ENCODE assay signal across 11 cellular contexts in genomic region chr16:50334106-50334975, GRCh38. TPM values are rescaled to one million over a fixed set of nuclear protein-coding genes. Genes with fewer than 3 reads are reported as not detected.
DNase-seq lines count a peak whose midpoint lies in the region; ATAC-seq, FAIRE-seq and TF ChIP-seq lines count a peak whose summit lies in the region.
"Had no signal": no experiment of that assay in that cellular context is flagged by ENCODE, and none has a peak within 500 bp of the region (broad histone marks: within the 10 kb centered on the region; RNA-seq: fewer than 3 reads in every experiment).

No MANE protein-coding gene starts in this region.

- H3K56ac ChIP-seq in H1 (replicated peaks; ENCODE audit: insufficient read length, low read depth, low read length), result no peak overlapping the region

- CTCF ChIA-PET in CD8-positive, alpha-beta T cell (lab: Charles Lee), result no interaction called here
- CTCF ChIA-PET in H1 (lab: Charles Lee; ENCODE audit: partially characterized antibody), result no interaction called here

- no peak overlapping the region for H3K4me2 ChIP-seq in H1 (ENCODE audit: insufficient read depth in 1 of 2, low read depth in 2 of 2, low read length in 2 of 2)

- 0 out of 2 replicates have a peak overlapping the region, but pooled peaks have one; percentile 71 for H2BK5ac ChIP-seq in H1 (ENCODE audit: low read depth, low read length)

- H3K79me1 ChIP-seq in H1 (ENCODE audit: low read depth, low read length), result no peaks in the 10 kb centered on the region

- H3K4me3 Mint-ChIP-seq in CD8-positive, alpha-beta T cell, result no peak overlapping the region

- peak overlapping the region; percentile 99 for H3K27ac Mint-ChIP-seq in CD8-positive, alpha-beta T cell

- H3K36me3 Mint-ChIP-seq in CD8-positive, alpha-beta T cell, result peaks cover 77% of the 10 kb centered on the region

- H3K36me3 ChIP-seq in CD8-positive, alpha-beta T cell (ENCODE audit: insufficient read depth, low read length), result peaks cover 5% of the 10 kb centered on the region
- H3K36me3 ChIP-seq in H1 (ENCODE audit: control insufficient read depth in 2 of 4, insufficient read depth in 4 of 4, low read length in 3 of 4) (peaks cover 4 to 38% (median 15%) of the 10 kb centered on the region in 4 experiments), pancreas (peaks cover 0 to 13% (median 6%) of the 10 kb centered on the region in 3 donors)

- peaks cover 1 to 5% of the 10 kb centered on the region in 2 experiments for H4K20me1 ChIP-seq in H1 (replicated peaks in 1 of 2; ENCODE audit: control insufficient read depth in 1 of 2, insufficient read depth in 2 of 2, low read length in 2 of 2)

- no peak for FAIRE-seq in H1 (lab: Jason Lieb, UNC)
- no peak for FAIRE-seq in pancreas (lab: Jason Lieb, UNC)

- no peak overlapping the region for H2AFZ ChIP-seq in H1 (ENCODE audit: low read length)

- intact Hi-C loops in CD8-positive, alpha-beta T cell (cut with DNase I, micrococcal nuclease), result no loop called here
- intact Hi-C loops in pancreas (cut with DNase I), result no loop called here

- no peak overlapping the region for H2BK120ac ChIP-seq in H1 (replicated peaks; ENCODE audit: low read depth, low read length)

- H2BK15ac ChIP-seq in H1 (ENCODE audit: low read length), result no peak overlapping the region

- no peak for ATAC-seq in CD8-positive, alpha-beta T cell
- peak in 3 of 4 donors; percentile 15 to 59 (median 31) for ATAC-seq in pancreas
- no peak for ATAC-seq in HG02973 (IDR thresholded peaks at IDR 0.05; ENCODE audit: unreplicated experiment)
- no peak for ATAC-seq in HG02938 (IDR thresholded peaks at IDR 0.05; ENCODE audit: unreplicated experiment)
- ATAC-seq: gastrocnemius medialis had no signal

- H2AK5ac ChIP-seq in H1 (ENCODE audit: low read depth, low read length), result no peak overlapping the region

- DNase-seq in CD8-positive, alpha-beta T cell, result no peak
- DNase-seq in NCI-H2171 treated with DMSO at 0.1 percent for 48 hours (lab: John Stamatoyannopoulos, UW) (peak; percentile 85), H1 (ENCODE audit: low read depth in 1 of 2, low spot score in 2 of 2) (no peak), pancreas (no peak), NCI-H1417 treated with DMSO at 0.1 percent for 48 hours (lab: John Stamatoyannopoulos, UW) (no peak)
- DNase-seq: activated CD4-positive, CD25-positive, alpha-beta regulatory T cell; effector CD4-positive, alpha-beta T cell; NCI-H2227 treated with DMSO at 0.1 percent for 48 hours had no signal

- H3K18ac ChIP-seq in H1 (ENCODE audit: extremely low read depth, low read length), result no peak overlapping the region

- H3K27ac ChIP-seq in CD8-positive, alpha-beta T cell (ENCODE audit: low read depth, low read length), result peak overlapping the region; percentile 13
- H3K27ac ChIP-seq in H1 (ENCODE audit: low read depth, low read length) (no peak overlapping the region; the same call in 1 of the 2 replicates), pancreas (no peak overlapping the region)
- H3K27ac ChIP-seq: gastrocnemius medialis had no signal

- no peak overlapping the region for H2BK20ac ChIP-seq in H1 (ENCODE audit: low read length)

- POLR2A ChIA-PET in CD8-positive, alpha-beta T cell (lab: Charles Lee), result no interaction called here
- POLR2A ChIA-PET in H1 (lab: Charles Lee; ENCODE audit: partially characterized antibody), result no interaction called here

- TF ChIP-seq RAD21 in H1 (IDR thresholded peaks at IDR 0.05 in 1 of 2, conservative IDR thresholded peaks at IDR 0.05 in 1 of 2; ENCODE audit: low read depth in 2 of 2, low read length in 2 of 2), result no peak

- 91% methylated on average over 14 of the region's 14 CpGs; no CpG with 5 or more reads in 1 of the 2 experiments for WGBS in H1 (ENCODE audit: extremely low coverage in 1 of 2, insufficient coverage in 1 of 2, insufficient read length in 1 of 2, insufficient replicate concordance in 2 of 2, low coverage in 1 of 2, low lambda C conversion rate in 2 of 2, missing lambda C conversion rate in 1 of 2), 2 experiments
- 83 to 85% methylated on average over 14 of the region's 14 CpGs for WGBS in pancreas, 2 donors

- H3K4me1 ChIP-seq in CD8-positive, alpha-beta T cell (ENCODE audit: insufficient read depth, low read length), result peaks cover 21% of the 10 kb centered on the region
- H3K4me1 ChIP-seq in H1 (replicated peaks in 1 of 4; ENCODE audit: control insufficient read depth in 3 of 4, insufficient read depth in 4 of 4, low read length in 3 of 4) (no peaks in the 10 kb centered on the region), pancreas (no peaks in the 10 kb centered on the region)
- H3K4me1 ChIP-seq: gastrocnemius medialis had no signal

- no peak overlapping the region for H4K5ac ChIP-seq in H1 (ENCODE audit: insufficient read length, low read depth, low read length)

- H4K8ac ChIP-seq in H1 (ENCODE audit: extremely low read depth, insufficient read depth, low read length), result peak overlapping the region; percentile 86; the same call in 1 of the 2 replicates

- no peaks in the 10 kb centered on the region for H3K23me2 ChIP-seq in H1 (ENCODE audit: low read depth, low read length)

- no peak overlapping the region for H3K14ac ChIP-seq in H1 (ENCODE audit: insufficient read length)

- H2BK12ac ChIP-seq in H1 (ENCODE audit: low read depth, low read length), result no peak overlapping the region

- no peak for TF ChIP-seq CTCF in CD8-positive, alpha-beta T cell (IDR thresholded peaks at IDR 0.05)
- TF ChIP-seq CTCF in H1 (IDR thresholded peaks at IDR 0.05; ENCODE audit: control extremely low read depth in 1 of 3, insufficient read depth in 1 of 3, low read depth in 1 of 3, low read length in 3 of 3), result no peak
- TF ChIP-seq CTCF in pancreas (IDR thresholded peaks at IDR 0.05), result no peak

- no peak overlapping the region for H3K23ac ChIP-seq in H1 (ENCODE audit: insufficient read length)

- no peak overlapping the region for H4K91ac ChIP-seq in H1 (replicated peaks; ENCODE audit: insufficient read length, low read length)

- no peak overlapping the region for H3K4me3 ChIP-seq in CD8-positive, alpha-beta T cell (ENCODE audit: low read depth, low read length)
- H3K4me3 ChIP-seq in H1 (ENCODE audit: extremely low read depth in 1 of 4, insufficient read depth in 2 of 4, low read depth in 3 of 4, low read length in 4 of 4), result no peak overlapping the region
- no peak overlapping the region for H3K4me3 ChIP-seq in pancreas
- H3K4me3 ChIP-seq: gastrocnemius medialis had no signal

- no peak overlapping the region for H3K9ac ChIP-seq in H1 (replicated peaks in 1 of 4; ENCODE audit: extremely low read depth in 1 of 4, low read depth in 3 of 4, low read length in 3 of 4)

- no peaks in the 10 kb centered on the region for H3K9me3 Mint-ChIP-seq in CD8-positive, alpha-beta T cell

- H3K4me1 Mint-ChIP-seq in CD8-positive, alpha-beta T cell (ENCODE audit: low read depth), result peaks cover 78% of the 10 kb centered on the region

- no peak for TF ChIP-seq POLR2A in H1 (IDR thresholded peaks at IDR 0.05; ENCODE audit: control extremely low read depth in 1 of 2, low read depth in 2 of 2, low read length in 2 of 2)

- no peak overlapping the region for H3K4ac ChIP-seq in H1 (replicated peaks; ENCODE audit: insufficient read length, low read depth, low read length)

- H3K27me3 ChIP-seq in CD8-positive, alpha-beta T cell (ENCODE audit: insufficient read depth, low read length), result no peaks in the 10 kb centered on the region
- no peaks in the 10 kb centered on the region for H3K27me3 ChIP-seq in H1 (replicated peaks in 1 of 4; ENCODE audit: control insufficient read depth in 3 of 4, extremely low read depth in 1 of 4, insufficient read depth in 3 of 4, low read length in 3 of 4)
- H3K27me3 ChIP-seq in pancreas, result no peaks in the 10 kb centered on the region
- H3K27me3 ChIP-seq: gastrocnemius medialis had no signal

- H3K9me3 ChIP-seq in CD8-positive, alpha-beta T cell (ENCODE audit: low read length), result no peaks in the 10 kb centered on the region
- H3K9me3 ChIP-seq in H1 (ENCODE audit: insufficient read depth in 2 of 2, low read depth in 1 of 2, low read length in 1 of 2) (no peaks in the 10 kb centered on the region), pancreas (no peaks in the 10 kb centered on the region)
- H3K9me3 ChIP-seq: gastrocnemius medialis had no signal

- no peak for TF ChIP-seq EP300 in H1 (IDR thresholded peaks at IDR 0.05; ENCODE audit: borderline replicate concordance in 1 of 2, low read depth in 2 of 2, low read length in 2 of 2)

- H3K79me2 ChIP-seq in H1 (ENCODE audit: control insufficient read depth in 1 of 2, insufficient read depth in 2 of 2, low read length in 2 of 2), result peaks cover 0 to 7% of the 10 kb centered on the region in 2 experiments; a peak in 1 of 4 replicates

- no peaks in the 10 kb centered on the region for H3K27me3 Mint-ChIP-seq in CD8-positive, alpha-beta T cell (ENCODE audit: low read depth)

TF ChIP-seq in H1, 55 proteins besides CTCF, POLR2A, EP300 and RAD21:
- TF ChIP-seq RXRA (IDR thresholded peaks at IDR 0.05; ENCODE audit: insufficient read depth, low read depth, low read length) (no peak), BRCA1 (IDR thresholded peaks at IDR 0.05; ENCODE audit: low read depth, low read length) (no peak)

RNA-seq across cellular contexts. Expression of gene BRD7, which starts 34.4 kb away (rescaled TPM):
- 100 to 1,000 TPM; 113 to 117 TPM for total RNA-seq in CD8-positive, alpha-beta T cell
- 119 and 120 TPM in 2 replicates for total RNA-seq in H1 (2021; fragmentation: NEBNext Ultra II Directional; extraction: Animal tissue kit (Norgen Biotek cat#: 25700))
- polyA plus RNA-seq in H1 (2011; rRNA removed) (27.7 and 42.5 TPM in 2 replicates), pancreas (10 to 100 TPM; 23.4 to 34.2 TPM)
- 45.8 TPM for polyA plus RNA-seq in H1 (2011; cell fraction: cytosol; rRNA removed)
- 101 TPM for polyA plus RNA-seq in H1 (2011; cell fraction: nucleus; rRNA removed)
- 76.6 to 117 TPM (median 91.0 TPM) in 4 replicates for polyA plus RNA-seq in H1 (2012, experiment 1 of 2)
- polyA plus RNA-seq in H1 (2012, experiment 2 of 2), result 11.0 TPM
- polyA plus RNA-seq in H1 (2013, experiment 1 of 2), result 160 TPM
- 158 TPM for polyA plus RNA-seq in H1 (2013, experiment 2 of 2)
- polyA minus RNA-seq in H1 (2011; rRNA and poly(A)+ RNA removed), result 69.2 and 75.1 TPM in 2 replicates
- polyA minus RNA-seq in H1 (2011; cell fraction: cytosol; rRNA and poly(A)+ RNA removed), result 31.0 TPM
- polyA minus RNA-seq in H1 (2011; cell fraction: nucleus; rRNA and poly(A)+ RNA removed), result 169 TPM
- total RNA-seq in pancreas, result 10 to 100 TPM; 25.4 to 40.4 (median 32.4) TPM

Comparison
In these comparisons a context has a peak if more than half of its experiments do, and no peak if none do; other contexts are left out.
1. ATAC-seq: peak in pancreas (3 of 4); none in CD8-positive, alpha-beta T cell (single experiment), HG02973 (single experiment) and HG02938 (single experiment).